10 cellular contexts compared by ENCODE assay signal in genomic region chr10:76882245-76882644, GRCh38.
DNase-seq lines count a peak whose midpoint lies in the region; ATAC-seq and TF ChIP-seq lines count a peak whose summit lies in the region.
"Had no signal": no experiment of that assay in that cellular context is flagged by ENCODE, and none has a peak within 500 bp of the region (broad histone marks: within the 10 kb centered on the region; RNA-seq: fewer than 3 reads in every experiment).

No MANE protein-coding gene starts in this region.

- H3K9ac ChIP-seq in Loucy (ENCODE audit: low read depth, low read length, poor library complexity, severe bottlenecking) = peak overlapping the region; percentile 73

- intact Hi-C loops in natural killer cell (cut with micrococcal nuclease) = no loop called here
- intact Hi-C loops in MCF 10A (cut with micrococcal nuclease) = no loop called here

- H3K4me1 ChIP-seq in Loucy (ENCODE audit: insufficient read depth, low read length, poor library complexity, severe bottlenecking) = peaks cover 70% of the 10 kb centered on the region

- H3K36me3 Mint-ChIP-seq in natural killer cell (no peaks in the 10 kb centered on the region), MCF 10A (ENCODE audit: insufficient read depth, unreplicated experiment) (no peaks in the 10 kb centered on the region)

- peaks cover 12% of the 10 kb centered on the region; the same call in 1 of the 2 replicates for H3F3A ChIP-seq in Loucy (ENCODE audit: low read depth)

- no peaks in the 10 kb centered on the region for H3K36me3 ChIP-seq in Loucy (ENCODE audit: insufficient read depth, low read length)

- H3K4me2 ChIP-seq in Loucy (ENCODE audit: low read depth, low read length, poor library complexity, severe bottlenecking) = peak overlapping the region; percentile 78

- ATAC-seq in GM21825 (IDR thresholded peaks at IDR 0.05; ENCODE audit: unreplicated experiment) = peak; percentile 68
- ATAC-seq in natural killer cell = peak; percentile 46 to 92 (median 61)
- ATAC-seq: gastroesophageal sphincter had no signal

- H3K9me3 ChIP-seq in Loucy (ENCODE audit: insufficient read depth, low read depth, low read length) = no peaks in the 10 kb centered on the region
- H3K9me3 ChIP-seq: gastroesophageal sphincter had no signal

- H4K20me1 ChIP-seq in Loucy (ENCODE audit: insufficient read depth, low read length, poor library complexity, severe bottlenecking) = no peaks in the 10 kb centered on the region

- BruUV-seq in MCF 10A (replicated peaks; lab: Mats Ljungman, UMichigan) = no TSS peak

- peak overlapping the region; percentile 24; the same call in 1 of the 2 replicates for H2AFZ ChIP-seq in Loucy (ENCODE audit: low read length)

- POLR2A ChIA-PET in MCF 10A (lab: Yijun Ruan, JAX) = no interaction called here

- peak overlapping the region; percentile 19 to 23 for H3K27ac Mint-ChIP-seq in natural killer cell
- H3K27ac Mint-ChIP-seq in MCF 10A (ENCODE audit: low read depth, unreplicated experiment) = no peak overlapping the region

- no peaks in the 10 kb centered on the region for H3K27me3 ChIP-seq in Loucy (ENCODE audit: insufficient read depth, low read length, poor library complexity, severe bottlenecking)
- H3K27me3 ChIP-seq: gastroesophageal sphincter had no signal

- H3K4me3 Mint-ChIP-seq in natural killer cell (peak overlapping the region; percentile 22), MCF 10A (ENCODE audit: unreplicated experiment) (no peak overlapping the region)

- H3K4me1 Mint-ChIP-seq in natural killer cell (peaks cover 18 to 22% of the 10 kb centered on the region in 2 donors), MCF 10A (ENCODE audit: insufficient read depth, unreplicated experiment) (no peaks in the 10 kb centered on the region)

- H3K4me3 ChIP-seq in Loucy (ENCODE audit: low read length, poor library complexity, severe bottlenecking) = peak overlapping the region; percentile 47
- H3K4me3 ChIP-seq: gastroesophageal sphincter had no signal

- H3K27me3 Mint-ChIP-seq in natural killer cell (ENCODE audit: low read depth in 2 of 2) (peaks cover 0 to 18% of the 10 kb centered on the region in 2 donors), MCF 10A (ENCODE audit: insufficient read depth, unreplicated experiment) (no peaks in the 10 kb centered on the region)

- H3K9me2 ChIP-seq in Loucy (replicated peaks; ENCODE audit: low read depth, low read length) = no peaks in the 10 kb centered on the region

- H3K79me2 ChIP-seq in Loucy (ENCODE audit: insufficient read depth, low read length) = no peaks in the 10 kb centered on the region

- H3K9me3 Mint-ChIP-seq in natural killer cell = peaks cover 0 to 2% of the 10 kb centered on the region in 2 donors
- H3K9me3 Mint-ChIP-seq in MCF 10A (ENCODE audit: unreplicated experiment) = no peaks in the 10 kb centered on the region

- TF ChIP-seq CTCF in Loucy (conservative IDR thresholded peaks at IDR 0.05; ENCODE audit: low read length) (no peak), natural killer cell (IDR thresholded peaks at IDR 0.05) (no peak), MCF 10A (IDR thresholded peaks at IDR 0.05; ENCODE audit: unreplicated experiment) (no peak)

- CTCF ChIA-PET in MCF 10A (lab: Yijun Ruan, JAX) = interaction anchor here (0.7 kb wide), 1 partner anchor 27 kb away, joined by 3 read pairs; no protein-coding TSS in a partner anchor

- DNase-seq in NCI-H2107 treated with DMSO at 0.1 percent for 48 hours (lab: John Stamatoyannopoulos, UW; ENCODE audit: unreplicated experiment) (peak; percentile 1), NCI-H2107 (lab: John Stamatoyannopoulos, UW) (no peak), natural killer cell (no peak), MCF 10A (ENCODE audit: unreplicated experiment) (no peak), ecto neural progenitor cell (ENCODE audit: low spot score) (no peak), HK-2 (ENCODE audit: unreplicated experiment) (no peak)
- DNase-seq: OCI-M1 had no signal
